Comparison of ENCODE assay signal across 2 cellular contexts in genomic region chr1:212433577-212434462, GRCh38.
TF ChIP-seq lines count a peak whose summit lies in the region.

No MANE protein-coding gene starts in this region.

TF ChIP-seq in SK-N-SH, 30 proteins besides CTCF, POLR2A, EP300 and RAD21 (continued from another document):
- TF ChIP-seq RFX5 (IDR thresholded peaks at IDR 0.05; ENCODE audit: low read length) (no peak), RCOR1 (IDR thresholded peaks at IDR 0.05; ENCODE audit: low read length) (no peak), MXI1 (IDR thresholded peaks at IDR 0.05; ENCODE audit: low read depth, low read length) (no peak), TCF12 (IDR thresholded peaks at IDR 0.05) (no peak)

TF ChIP-seq in SK-N-SH treated with all-trans-retinoic acid at 6 μM for 48 hours, 23 proteins besides CTCF, POLR2A, EP300 and RAD21 (continued from another document):
- TF ChIP-seq TSHZ2 (CRISPR knock-in tag; IDR thresholded peaks at IDR 0.05) (no peak), CSDC2 (CRISPR knock-in tag; IDR thresholded peaks at IDR 0.05) (no peak)
